ENCODE assay signal across 17 cellular contexts in the genomic region with DNA sequence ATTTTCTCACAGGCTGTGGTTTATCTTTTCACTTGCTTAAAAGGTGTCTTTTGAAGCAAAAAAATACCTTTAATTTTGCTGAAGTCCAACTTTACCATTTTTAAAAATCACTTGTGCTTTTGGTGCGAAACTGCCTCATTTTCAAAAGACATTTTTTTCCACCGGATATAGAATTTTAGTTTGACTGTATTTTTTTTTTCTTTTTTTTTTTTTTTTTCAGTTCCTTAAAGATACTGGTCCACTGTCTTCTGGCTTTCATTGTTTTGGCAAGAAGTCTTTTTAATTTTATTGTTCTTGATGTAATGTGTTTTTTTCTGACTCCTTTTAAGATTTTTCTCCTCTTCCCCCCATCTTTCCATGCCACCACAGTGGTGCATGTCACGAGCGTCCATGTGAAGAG.
A peak's percentile ranks its signal among the peaks of the same experiment; 100 is the strongest.
DNase-seq lines count a peak whose midpoint lies in the region; ATAC-seq and TF ChIP-seq lines count a peak whose summit lies in the region.
"Had no signal": no experiment of that assay in that cellular context is flagged by ENCODE, and none has a peak within 500 bp of the region (broad histone marks: within the 10 kb centered on the region; RNA-seq: fewer than 3 reads in every experiment).

No MANE protein-coding gene starts in this region.

- H3K4me2 ChIP-seq in GM23338 = no peak overlapping the region

- peak overlapping the region; percentile 71 for H3K27ac Mint-ChIP-seq in T-helper 2 cell treated with Interferon-gamma antibody and Interleukin-4, amounts not matched to agents 5 μg/mL and 100 μg/mL, for 36 hours
- peak overlapping the region; percentile 89 for H3K27ac Mint-ChIP-seq in GM23338
- H3K27ac Mint-ChIP-seq in activated naive CD8-positive, alpha-beta T cell = peak overlapping the region; percentile 66
- peak overlapping the region in 1 of 2 donors; percentile 35 for H3K27ac Mint-ChIP-seq in natural killer cell

- no peak overlapping the region for H3K27ac ChIP-seq in GM23338 (ENCODE audit: low read depth)
- H3K27ac ChIP-seq: tibial artery had no signal

- no peaks in the 10 kb centered on the region for H4K20me1 ChIP-seq in GM23338 (replicated peaks; ENCODE audit: insufficient read depth)

- H3K36me3 ChIP-seq in GM23338 (ENCODE audit: insufficient read depth) (no peaks in the 10 kb centered on the region), MG63 (no peaks in the 10 kb centered on the region)
- H3K36me3 ChIP-seq: sigmoid colon, tibial artery had no signal

- H3F3A ChIP-seq in GM23338 (replicated peaks; ENCODE audit: low read depth) = no peaks in the 10 kb centered on the region

- H3K27me3 ChIP-seq in GM23338 (ENCODE audit: insufficient read depth) (no peaks in the 10 kb centered on the region), MG63 (no peaks in the 10 kb centered on the region)
- H3K27me3 ChIP-seq: sigmoid colon, tibial artery had no signal

- ATAC-seq in GM23338 (no peak), natural killer cell (no peak), HG03135 (IDR thresholded peaks at IDR 0.05; ENCODE audit: unreplicated experiment) (no peak), GM19328 (IDR thresholded peaks at IDR 0.05; ENCODE audit: unreplicated experiment) (no peak)
- ATAC-seq: Right ventricle myocardium inferior had no signal

- H2AFZ ChIP-seq in GM23338 = no peak overlapping the region

- H3K4me3 ChIP-seq in GM23338 = no peak overlapping the region
- no peak overlapping the region for H3K4me3 ChIP-seq in MG63

- peak overlapping the region; percentile 78 for H3K4me3 Mint-ChIP-seq in T-helper 2 cell treated with Interferon-gamma antibody and Interleukin-4, amounts not matched to agents 5 μg/mL and 100 μg/mL, for 36 hours
- H3K4me3 Mint-ChIP-seq in GM23338 (peak overlapping the region; percentile 1; the same call in 1 of the 3 replicates), natural killer cell (peak overlapping the region; percentile 78)
- peak overlapping the region; percentile 71 for H3K4me3 Mint-ChIP-seq in activated naive CD8-positive, alpha-beta T cell

- H3K4me1 ChIP-seq in GM23338 (ENCODE audit: insufficient read depth) = peaks cover 56% of the 10 kb centered on the region

- H3K9me3 ChIP-seq in MG63 = no peaks in the 10 kb centered on the region; the same call in 1 of the 2 replicates
- H3K9me3 ChIP-seq: sigmoid colon, tibial artery had no signal

- intact Hi-C loops in natural killer cell (cut with micrococcal nuclease) = no loop called here

- peaks cover 3% of the 10 kb centered on the region for H3K9me3 Mint-ChIP-seq in T-helper 2 cell treated with Interferon-gamma antibody and Interleukin-4, amounts not matched to agents 5 μg/mL and 100 μg/mL, for 36 hours
- no peaks in the 10 kb centered on the region for H3K9me3 Mint-ChIP-seq in GM23338
- no peaks in the 10 kb centered on the region for H3K9me3 Mint-ChIP-seq in activated naive CD8-positive, alpha-beta T cell (ENCODE audit: low read depth)
- H3K9me3 Mint-ChIP-seq in natural killer cell = no peaks in the 10 kb centered on the region

- no peaks in the 10 kb centered on the region for H3K27me3 Mint-ChIP-seq in T-helper 2 cell treated with Interferon-gamma antibody and Interleukin-4, amounts not matched to agents 5 μg/mL and 100 μg/mL, for 36 hours (ENCODE audit: low read depth)
- H3K27me3 Mint-ChIP-seq in GM23338 (ENCODE audit: insufficient read depth, low read depth, poor library complexity) = peaks cover 6% of the 10 kb centered on the region
- H3K27me3 Mint-ChIP-seq in activated naive CD8-positive, alpha-beta T cell = no peaks in the 10 kb centered on the region
- no peaks in the 10 kb centered on the region for H3K27me3 Mint-ChIP-seq in natural killer cell (ENCODE audit: low read depth in 2 of 2)

- H3K36me3 Mint-ChIP-seq in T-helper 2 cell treated with Interferon-gamma antibody and Interleukin-4, amounts not matched to agents 5 μg/mL and 100 μg/mL, for 36 hours (ENCODE audit: low read depth) = peaks cover 1% of the 10 kb centered on the region
- H3K36me3 Mint-ChIP-seq in GM23338 (ENCODE audit: low read depth) (no peaks in the 10 kb centered on the region), natural killer cell (no peaks in the 10 kb centered on the region)
- H3K36me3 Mint-ChIP-seq in activated naive CD8-positive, alpha-beta T cell = no peaks in the 10 kb centered on the region

- no peaks in the 10 kb centered on the region for H3K9me2 ChIP-seq in GM23338 (ENCODE audit: insufficient read depth)

- DNase-seq in T-helper 2 cell treated with Interferon-gamma antibody and Interleukin-4, amounts not matched to agents 5 μg/mL and 100 μg/mL, for 36 hours (ENCODE audit: low spot score) = no peak
- DNase-seq in T-helper 2 cell = no peak
- no peak for DNase-seq in GM23338 (ENCODE audit: low spot score)
- no peak for DNase-seq in natural killer cell
- DNase-seq in MG63 = no peak
- DNase-seq: activated CD4-positive, alpha-beta T cell treated with anti-CD3 and anti-CD28 coated beads for 48 hours; activated gamma-delta T cell; KBM-7; kidney glomerular epithelial cell; NCI-H345; T1000; tibial artery had no signal

- peaks cover 100% of the 10 kb centered on the region for H3K79me2 ChIP-seq in GM23338 (replicated peaks; ENCODE audit: insufficient read depth)

- peaks cover 39% of the 10 kb centered on the region for H3K4me1 Mint-ChIP-seq in T-helper 2 cell treated with Interferon-gamma antibody and Interleukin-4, amounts not matched to agents 5 μg/mL and 100 μg/mL, for 36 hours (ENCODE audit: low read depth)
- H3K4me1 Mint-ChIP-seq in GM23338 (peaks cover 76% of the 10 kb centered on the region), natural killer cell (peaks cover 71 to 72% of the 10 kb centered on the region in 2 donors)
- peaks cover 86% of the 10 kb centered on the region for H3K4me1 Mint-ChIP-seq in activated naive CD8-positive, alpha-beta T cell (ENCODE audit: low read depth)

- TF ChIP-seq CTCF in GM23338 (conservative IDR thresholded peaks at IDR 0.05; ENCODE audit: low read depth in 2 of 2) (no peak), natural killer cell (IDR thresholded peaks at IDR 0.05) (no peak)

TF ChIP-seq in GM23338, 12 proteins besides CTCF, POLR2A, EP300 and RAD21:
- TF ChIP-seq STAT1 (IDR thresholded peaks at IDR 0.05; ENCODE audit: unreplicated experiment) (no peak), POLR2AphosphoS5 (IDR thresholded peaks at IDR 0.05; ENCODE audit: low read depth) (no peak), NANOG (IDR thresholded peaks at IDR 0.05; ENCODE audit: borderline replicate concordance) (no peak)

Comparison
In these comparisons a context has a peak if more than half of its experiments do, and no peak if none do; other contexts are left out.
1. H3K4me3 Mint-ChIP-seq: peak in every context shown above with its lines; median percentile 78 in T-helper 2 cell treated with Interferon-gamma antibody and Interleukin-4, amounts not matched to agents 5 μg/mL and 100 μg/mL, for 36 hours; 78 in natural killer cell; 71 in activated naive CD8-positive, alpha-beta T cell; 1 in GM23338.